ENCODE assay signal across 1 cellular context in the genomic region with DNA sequence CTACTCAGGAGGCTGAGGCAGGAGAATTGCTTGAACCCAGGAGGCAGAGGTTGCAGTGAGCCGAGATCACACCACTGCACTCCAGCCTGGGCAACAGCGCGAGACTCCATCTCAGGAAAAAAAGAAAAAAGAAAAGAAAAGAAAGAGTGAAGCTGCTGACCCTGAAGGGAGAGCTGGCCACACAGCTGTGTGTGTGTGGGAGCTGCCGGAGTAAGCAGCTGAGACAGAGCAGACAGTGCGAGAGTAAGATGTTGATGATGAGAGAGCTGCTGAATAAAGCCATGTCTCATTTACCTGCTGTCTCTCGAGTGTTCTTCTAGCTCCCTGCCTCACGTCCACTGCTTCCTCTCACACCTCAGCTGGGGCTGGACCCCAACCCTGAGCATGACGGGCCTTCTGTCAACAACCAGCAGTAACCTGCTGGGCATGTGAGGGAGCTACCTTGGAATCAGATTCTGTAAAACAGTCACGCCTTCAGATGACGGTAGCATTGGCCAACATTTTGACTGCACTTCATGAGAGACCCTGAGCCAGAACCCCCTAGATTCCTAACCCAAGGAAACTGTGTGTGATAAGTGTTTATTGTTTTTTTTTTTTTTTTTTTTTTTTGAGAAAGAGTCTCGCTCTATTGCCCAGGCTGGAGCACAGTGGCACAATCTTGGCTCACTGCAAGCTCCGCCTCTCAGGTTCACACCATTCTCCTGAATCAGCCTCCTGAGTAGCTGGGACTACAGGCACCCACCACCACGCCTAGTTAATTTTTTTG.
TF ChIP-seq lines count a peak whose summit lies in the region.

No MANE protein-coding gene starts in this region.

TF ChIP-seq in K562, 482 proteins besides CTCF, POLR2A, EP300 and RAD21:
- TF ChIP-seq ZNF121 (CRISPR knock-in tag; conservative IDR thresholded peaks at IDR 0.05) (peak; percentile 52), CBFA2T2 (conservative IDR thresholded peaks at IDR 0.05) (peak; percentile 29), CBFA2T3 (IDR thresholded peaks at IDR 0.05) (peak; percentile 40), TFAP4 (CRISPR knock-in tag; IDR thresholded peaks at IDR 0.05; ENCODE audit: borderline replicate concordance) (peak; percentile 57; the same call in 1 of the 2 replicates), BCOR (IDR thresholded peaks at IDR 0.05) (0 out of 2 replicates have a peak, but pooled peaks have one; percentile 26), E2F6 (IDR thresholded peaks at IDR 0.05; ENCODE audit: borderline replicate concordance in 1 of 2, extremely low read depth in 1 of 2, insufficient read depth in 1 of 2, insufficient read length in 1 of 2, low read depth in 1 of 2, low read length in 1 of 2, poor library complexity in 1 of 2, severe bottlenecking in 1 of 2) (peak in 1 of 2 experiments; percentile 5)
